ENCODE assay signal across 26 cellular contexts in genomic region chr5:136109453-136109852, GRCh38.
"Had no signal": no experiment of that assay in that cellular context is flagged by ENCODE, and none has a peak within 500 bp of the region (broad histone marks: within the 10 kb centered on the region; RNA-seq: fewer than 3 reads in every experiment).

No MANE protein-coding gene starts in this region.

- H3K4me3 Mint-ChIP-seq: naive thymus-derived CD8-positive, alpha-beta T cell; neural crest cell; stimulated activated memory B cell treated with anti-CD40 and anti-IgM and Interleukin-4, amounts not matched to agents 10 μg/mL and 1 μg/mL and 100 μg/mL, for 72 hours; stimulated activated naive CD8-positive, alpha-beta T cell treated with anti-CD3 and anti-CD28 coated beads, Interleukin-15, Interleukin-2, amounts not matched to agents 100 ng/mL and 50 ng/mL, for 24 hours had no signal

- H3K27me3 ChIP-seq: colonic mucosa, esophagus muscularis mucosa, foreskin keratinocyte, gastroesophageal sphincter, heart left ventricle, left lung, pancreas, spleen, tibial nerve, upper lobe of left lung, uterus had no signal

- H3K4me1 Mint-ChIP-seq: stimulated activated memory B cell treated with anti-CD40 and anti-IgM and Interleukin-4, amounts not matched to agents 10 μg/mL and 1 μg/mL and 100 μg/mL, for 72 hours had no signal

- H3K4me1 ChIP-seq: colonic mucosa, esophagus muscularis mucosa, gastroesophageal sphincter, left lung, uterus had no signal

- H3K9me3 Mint-ChIP-seq: naive thymus-derived CD8-positive, alpha-beta T cell; neural crest cell; stimulated activated memory B cell treated with anti-CD40 and anti-IgM and Interleukin-4, amounts not matched to agents 10 μg/mL and 1 μg/mL and 100 μg/mL, for 72 hours; stimulated activated naive CD8-positive, alpha-beta T cell treated with anti-CD3 and anti-CD28 coated beads, Interleukin-15, Interleukin-2, amounts not matched to agents 100 ng/mL and 50 ng/mL, for 24 hours had no signal

- FAIRE-seq: endothelial cell of umbilical vein, islet of Langerhans, pancreas had no signal

- H3K4me3 ChIP-seq: colonic mucosa, esophagus muscularis mucosa, gastroesophageal sphincter, heart left ventricle, left lung, pancreas, spleen, thoracic aorta, tibial nerve, upper lobe of left lung, uterus had no signal

- ATAC-seq: foreskin keratinocyte; gastroesophageal sphincter; heart left ventricle; left cardiac atrium; left lung; naive thymus-derived CD8-positive, alpha-beta T cell; pancreas; stimulated activated memory B cell treated with anti-CD40 and anti-IgM and Interleukin-4, amounts not matched to agents 10 μg/mL and 1 μg/mL and 100 μg/mL, for 72 hours had no signal

- H3K27ac Mint-ChIP-seq: progenitor cell of endocrine pancreas; stimulated activated memory B cell treated with anti-CD40 and anti-IgM and Interleukin-4, amounts not matched to agents 10 μg/mL and 1 μg/mL and 100 μg/mL, for 72 hours; stimulated activated naive CD8-positive, alpha-beta T cell treated with anti-CD3 and anti-CD28 coated beads, Interleukin-15, Interleukin-2, amounts not matched to agents 100 ng/mL and 50 ng/mL, for 24 hours had no signal

- H3K27me3 Mint-ChIP-seq: stimulated activated memory B cell treated with anti-CD40 and anti-IgM and Interleukin-4, amounts not matched to agents 10 μg/mL and 1 μg/mL and 100 μg/mL, for 72 hours had no signal

- H3K9me3 ChIP-seq: colonic mucosa, esophagus muscularis mucosa, gastroesophageal sphincter, heart left ventricle, left lung, neutrophil, pancreas, spleen, thoracic aorta, tibial nerve, upper lobe of left lung, uterus had no signal

- H3K36me3 ChIP-seq: colonic mucosa, esophagus muscularis mucosa, gastroesophageal sphincter, heart left ventricle, left lung, neutrophil, pancreas, spleen, thoracic aorta, tibial nerve, upper lobe of left lung, uterus had no signal

- DNase-seq: colonic mucosa; dermis blood vessel endothelial cell; effector memory CD4-positive, alpha-beta T cell; foreskin keratinocyte; heart left ventricle; hippocampal formation; left cardiac atrium; left lung; mesendoderm; naive thymus-derived CD8-positive, alpha-beta T cell; pancreas; spleen; stimulated activated CD4-positive, alpha-beta T cell treated with anti-CD3 and anti-CD28 coated beads, Interleukin-4, amount 100 ng/mL, for 4 hours; upper lobe of left lung; uterus had no signal

- H3K27ac ChIP-seq: colonic mucosa, esophagus muscularis mucosa, foreskin keratinocyte, gastroesophageal sphincter, heart left ventricle, left lung, neutrophil, pancreas, spleen, tibial nerve, upper lobe of left lung, uterus had no signal

- H3K36me3 Mint-ChIP-seq: naive thymus-derived CD8-positive, alpha-beta T cell; stimulated activated memory B cell treated with anti-CD40 and anti-IgM and Interleukin-4, amounts not matched to agents 10 μg/mL and 1 μg/mL and 100 μg/mL, for 72 hours had no signal
